ENCODE assay signal across 16 cellular contexts in genomic region chr5:8500426-8500825, GRCh38.
"Had no signal": no experiment of that assay in that cellular context is flagged by ENCODE, and none has a peak within 500 bp of the region (broad histone marks: within the 10 kb centered on the region; RNA-seq: fewer than 3 reads in every experiment).

No MANE protein-coding gene starts in this region.

- H3K27ac Mint-ChIP-seq: activated CD4-positive, alpha-beta T cell treated with anti-CD3 and anti-CD28 coated beads for 36 hours; activated CD8-positive, alpha-beta T cell treated with anti-CD3 and anti-CD28 coated beads, Interleukin-2, amount 10 ng/mL, durations not matched to agents 7 days and 5 days; activated naive CD8-positive, alpha-beta T cell treated with anti-CD3 and anti-CD28 coated beads, Interleukin-2, amount 10 ng/mL, durations not matched to agents 7 days and 5 days; nephron had no signal

- H3K36me3 Mint-ChIP-seq: activated naive CD8-positive, alpha-beta T cell treated with anti-CD3 and anti-CD28 coated beads, Interleukin-2, amount 10 ng/mL, durations not matched to agents 7 days and 5 days had no signal

- H3K27me3 ChIP-seq: gastroesophageal sphincter, ovary, sigmoid colon, upper lobe of left lung had no signal

- H3K27ac ChIP-seq: gastroesophageal sphincter, ovary, sigmoid colon, upper lobe of left lung had no signal

- H3K27me3 Mint-ChIP-seq: activated CD4-positive, alpha-beta T cell treated with anti-CD3 and anti-CD28 coated beads for 36 hours; activated naive CD8-positive, alpha-beta T cell treated with anti-CD3 and anti-CD28 coated beads, Interleukin-2, amount 10 ng/mL, durations not matched to agents 7 days and 5 days had no signal

- H3K36me3 ChIP-seq: gastroesophageal sphincter, ovary, sigmoid colon, upper lobe of left lung had no signal

- H3K9me3 ChIP-seq: ovary had no signal

- H3K4me1 ChIP-seq: gastroesophageal sphincter, sigmoid colon, upper lobe of left lung had no signal

- ATAC-seq: activated CD4-positive, alpha-beta T cell treated with anti-CD3 and anti-CD28 coated beads for 36 hours; activated CD8-positive, alpha-beta T cell treated with anti-CD3 and anti-CD28 coated beads, Interleukin-2, amount 10 ng/mL, durations not matched to agents 7 days and 5 days; esophagus mucosa; gastroesophageal sphincter; left lobe of liver had no signal

- H3K4me1 Mint-ChIP-seq: activated CD4-positive, alpha-beta T cell treated with anti-CD3 and anti-CD28 coated beads for 36 hours; activated naive CD8-positive, alpha-beta T cell treated with anti-CD3 and anti-CD28 coated beads, Interleukin-2, amount 10 ng/mL, durations not matched to agents 7 days and 5 days; nephron had no signal

- H3K4me3 Mint-ChIP-seq: activated CD4-positive, alpha-beta T cell treated with anti-CD3 and anti-CD28 coated beads for 36 hours; activated CD8-positive, alpha-beta T cell treated with anti-CD3 and anti-CD28 coated beads, Interleukin-2, amount 10 ng/mL, durations not matched to agents 7 days and 5 days; activated naive CD8-positive, alpha-beta T cell treated with anti-CD3 and anti-CD28 coated beads, Interleukin-2, amount 10 ng/mL, durations not matched to agents 7 days and 5 days; nephron had no signal

- H3K4me3 ChIP-seq: gastroesophageal sphincter, ovary, sigmoid colon, upper lobe of left lung had no signal

- DNase-seq: activated CD4-positive, alpha-beta T cell treated with anti-CD3 and anti-CD28 coated beads for 36 hours; activated CD8-positive, alpha-beta memory T cell treated with anti-CD3 and anti-CD28 coated beads, Interleukin-2, amount 50 U/mL, for 48 hours; activated CD8-positive, alpha-beta T cell treated with anti-CD3 and anti-CD28 coated beads, Interleukin-2, amount 10 ng/mL, durations not matched to agents 7 days and 5 days; activated naive CD8-positive, alpha-beta T cell treated with anti-CD3 and anti-CD28 coated beads, Interleukin-2, amount 10 ng/mL, durations not matched to agents 7 days and 5 days; aorta; islet precursor cell; mammary epithelial cell; ovary; sigmoid colon; stimulated activated CD4-positive, alpha-beta T cell treated with anti-CD3 and anti-CD28 coated beads, Interleukin-12 subunit alpha, Interleukin-12 subunit beta, amount 100 ng/mL, for 4 hours; stimulated activated naive CD4-positive, alpha-beta T cell; upper lobe of left lung had no signal
